In genomic region chr11:111841370-111842053, GRCh38 we compare ENCODE assay signal across 8 cellular contexts. TPM values are rescaled to one million over a fixed set of nuclear protein-coding genes. Genes with fewer than 3 reads are reported as not detected.
DNase-seq lines count a peak whose midpoint lies in the region; ATAC-seq and TF ChIP-seq lines count a peak whose summit lies in the region.

No MANE protein-coding gene starts in this region.

- peaks cover 20% of the 10 kb centered on the region for H3K4me1 ChIP-seq in neural progenitor cell
- H3K4me1 ChIP-seq in stomach: peaks cover 0 to 25% (median 12%) of the 10 kb centered on the region in 4 donors

- H3K9ac ChIP-seq in neural progenitor cell: no peak overlapping the region

- peak; percentile 58 for ATAC-seq in GM21360 (IDR thresholded peaks at IDR 0.05; ENCODE audit: unreplicated experiment)

- no peaks in the 10 kb centered on the region for H3K79me2 ChIP-seq in neural progenitor cell (ENCODE audit: low read depth)

- H3K9me3 Mint-ChIP-seq in neural progenitor cell: no peaks in the 10 kb centered on the region

- no peak overlapping the region for H3K27ac Mint-ChIP-seq in neural progenitor cell

- H3K9me3 ChIP-seq in neural progenitor cell (ENCODE audit: low read depth) (no peaks in the 10 kb centered on the region), stomach (no peaks in the 10 kb centered on the region)

- H3K27me3 Mint-ChIP-seq in neural progenitor cell (ENCODE audit: insufficient read depth, low read depth): peaks cover 4% of the 10 kb centered on the region

- intact Hi-C loops in stomach (cut with DNase I; ENCODE audit: low total_unique reads): loop anchor here (10.0 kb wide), 2 partner anchors 57 to 277 kb away; no protein-coding TSS in a partner anchor

- H3K27me3 ChIP-seq in neural progenitor cell (no peaks in the 10 kb centered on the region), stomach (no peaks in the 10 kb centered on the region)

- DNase-seq in C1 segment of cervical spinal cord (lab: John Stamatoyannopoulos, UW): peak in 13 of 14 donors; percentile 2 to 70 (median 53)
- DNase-seq in M059J (ENCODE audit: low read depth): peak; percentile 77
- peak; percentile 90 for DNase-seq in RPMI8226
- peak; percentile 63 for DNase-seq in activated T-helper 1 cell treated with Interleukin-2 at 50 U/mL for 16 hours (ENCODE audit: low read depth)
- DNase-seq in fibroblast of peridontal ligament (ENCODE audit: extremely low read depth): peak; percentile 94
- peak; percentile 92 for DNase-seq in neural progenitor cell (ENCODE audit: low spot score)
- DNase-seq in stomach: peak; percentile 93

- WGBS in stomach, 5 donors: 17 to 25% (median 22%) methylated on average over 10 of the region's 10 CpGs

- H4K20me1 ChIP-seq in neural progenitor cell (ENCODE audit: low read depth): peaks cover 14% of the 10 kb centered on the region

- H3K36me3 ChIP-seq in neural progenitor cell (peaks cover 4% of the 10 kb centered on the region), stomach (peaks cover 21 to 65% (median 57%) of the 10 kb centered on the region in 4 donors)

- no peak for TF ChIP-seq EP300 in stomach (IDR thresholded peaks at IDR 0.05)

- H3K4me3 Mint-ChIP-seq in neural progenitor cell: no peak overlapping the region

- TF ChIP-seq CTCF in neural progenitor cell (IDR thresholded peaks at IDR 0.05): peak; percentile 94
- peak in 5 of 7 experiments; percentile 66 to 92 (median 91) for TF ChIP-seq CTCF in stomach (IDR thresholded peaks at IDR 0.05)

- peaks cover 26% of the 10 kb centered on the region for H3K4me1 Mint-ChIP-seq in neural progenitor cell

- peaks cover 13% of the 10 kb centered on the region for H3K36me3 Mint-ChIP-seq in neural progenitor cell

- no peak overlapping the region for H2AFZ ChIP-seq in neural progenitor cell (replicated peaks)

- H3K27ac ChIP-seq in neural progenitor cell (no peak overlapping the region), stomach (peak overlapping the region in 1 of 5 donors; percentile 49)

- peak overlapping the region; percentile 63 for H3K4me2 ChIP-seq in neural progenitor cell

- TF ChIP-seq POLR2A in stomach (IDR thresholded peaks at IDR 0.05): no peak

- H3K4me3 ChIP-seq in neural progenitor cell: no peak overlapping the region
- H3K4me3 ChIP-seq in stomach: no peak overlapping the region

- H3F3A ChIP-seq in neural progenitor cell (ENCODE audit: low read depth): peaks cover 18% of the 10 kb centered on the region

RNA-seq across cellular contexts. Expression of gene ALG9, which starts 29.9 kb away (rescaled TPM):
- 39.7 and 40.3 TPM in 2 replicates for total RNA-seq in M059J (2014; rRNA removed; shearing (Covaris generic))
- total RNA-seq in neural progenitor cell (ENCODE audit: low replicate concordance): 36.9 and 39.5 TPM in 2 replicates
- total RNA-seq in stomach: 10 to 100 TPM; 19.7 to 53.7 (median 32.4) TPM
- polyA plus RNA-seq in stomach: 10 to 100 TPM; 11.9 to 29.2 (median 13.0) TPM

RNA-seq across cellular contexts. Expression of gene FDXACB1, which starts 37.5 kb away (rescaled TPM):
- total RNA-seq in M059J (2014; rRNA removed; shearing (Covaris generic)): 4.9 and 7.9 TPM in 2 replicates
- 4.0 and 6.0 TPM in 2 replicates for total RNA-seq in neural progenitor cell (ENCODE audit: low replicate concordance)
- total RNA-seq in stomach: 1 to 10 TPM in 2 of 5 donors, under 1 TPM in 1, not detected in 2; 0.29 to 4.3 (median 2.2) TPM
- polyA plus RNA-seq in stomach: 1 to 10 TPM in 2 of 3 donors, under 1 TPM in 1; 0.95 to 1.7 (median 1.4) TPM

RNA-seq across cellular contexts. Expression of gene CFAP68, which starts 37.8 kb away (rescaled TPM):
- 26.7 and 28.3 TPM in 2 replicates for total RNA-seq in M059J (2014; rRNA removed; shearing (Covaris generic))
- total RNA-seq in neural progenitor cell (ENCODE audit: low replicate concordance): 28.6 and 46.7 TPM in 2 replicates
- 10 to 100 TPM in 1 of 5 donors, 1 to 10 TPM in 3, not detected in 1; 3.9 to 51.9 (median 5.3) TPM for total RNA-seq in stomach
- polyA plus RNA-seq in stomach: 10 to 100 TPM; 40.2 to 50.7 (median 40.7) TPM
